12 cellular contexts compared by ENCODE assay signal in genomic region chr16:49596119-49596518, GRCh38.
A peak's percentile ranks its signal among the peaks of the same experiment; 100 is the strongest.
DNase-seq lines count a peak whose midpoint lies in the region; ATAC-seq and TF ChIP-seq lines count a peak whose summit lies in the region.
"Had no signal": no experiment of that assay in that cellular context is flagged by ENCODE, and none has a peak within 500 bp of the region (broad histone marks: within the 10 kb centered on the region; RNA-seq: fewer than 3 reads in every experiment).

No MANE protein-coding gene starts in this region.

- H3K4me1 ChIP-seq in SJCRH30 (peaks cover 41% of the 10 kb centered on the region), osteoblast (ENCODE audit: insufficient read depth, low read length) (peaks cover 15% of the 10 kb centered on the region)

- peaks cover 9% of the 10 kb centered on the region for H3K27me3 ChIP-seq in CD4-positive, alpha-beta T cell (ENCODE audit: control insufficient read depth, insufficient read depth, low read length)
- H3K27me3 ChIP-seq in SJCRH30 (no peaks in the 10 kb centered on the region), osteoblast (ENCODE audit: insufficient read depth, low read length) (no peaks in the 10 kb centered on the region)

- intact Hi-C loops in CD4-positive, alpha-beta T cell (cut with DNase I, micrococcal nuclease): no loop called here

- H2AFZ ChIP-seq in osteoblast (ENCODE audit: low read length): peak overlapping the region; percentile 88

- no peaks in the 10 kb centered on the region for H3K36me3 ChIP-seq in SJCRH30
- no peaks in the 10 kb centered on the region for H3K36me3 ChIP-seq in osteoblast (ENCODE audit: insufficient read depth, low read length)

- H3K79me2 ChIP-seq in osteoblast (ENCODE audit: insufficient read depth, low read length): no peaks in the 10 kb centered on the region

- H3K4me1 Mint-ChIP-seq in CD4-positive, alpha-beta T cell (ENCODE audit: low read depth): peaks cover 21% of the 10 kb centered on the region
- H3K4me1 Mint-ChIP-seq: natural killer cell had no signal

- CTCF ChIA-PET in CD4-positive, alpha-beta T cell (lab: Charles Lee): interaction anchor here (0.5 kb wide), 1 partner anchor 580 kb away, joined by 6 read pairs; no protein-coding TSS in a partner anchor

- no peaks in the 10 kb centered on the region for H3K9me3 Mint-ChIP-seq in CD4-positive, alpha-beta T cell
- H3K9me3 Mint-ChIP-seq: natural killer cell had no signal

- ATAC-seq in CD4-positive, alpha-beta T cell (ENCODE audit: poor library complexity): peak; percentile 57
- no peak for ATAC-seq in HG02981 (IDR thresholded peaks at IDR 0.05; ENCODE audit: unreplicated experiment)
- no peak for ATAC-seq in omental fat pad (ENCODE audit: low FRiP score)
- ATAC-seq: natural killer cell had no signal

- peak overlapping the region; percentile 43 for H3K27ac Mint-ChIP-seq in CD4-positive, alpha-beta T cell
- H3K27ac Mint-ChIP-seq: natural killer cell had no signal

- POLR2A ChIA-PET in CD4-positive, alpha-beta T cell (lab: Charles Lee): no interaction called here

- peak overlapping the region; percentile 57 for H3K4me3 Mint-ChIP-seq in CD4-positive, alpha-beta T cell
- H3K4me3 Mint-ChIP-seq: natural killer cell had no signal

- no peak for DNase-seq in CD4-positive, alpha-beta T cell
- peak; percentile 43 to 66 for DNase-seq in SJCRH30
- DNase-seq in fibroblast of peridontal ligament (ENCODE audit: extremely low read depth): peak; percentile 54
- DNase-seq in osteoblast (ENCODE audit: insufficient read length, low spot score, missing footprints): peak; percentile 92
- no peak for DNase-seq in DMS114 treated with DMSO at 0.1 percent for 48 hours (lab: John Stamatoyannopoulos, UW; ENCODE audit: unreplicated experiment)
- DNase-seq in pons (ENCODE audit: low spot score): no peak
- DNase-seq in omental fat pad (ENCODE audit: low spot score): no peak
- DNase-seq: activated T-cell treated with anti-CD3 and anti-CD28 coated beads, Interleukin-2, amount 50 U/mL, for 1 hour; cerebellar nuclear complex; natural killer cell; stimulated activated CD4-positive, alpha-beta T cell treated with anti-CD3 and anti-CD28 coated beads, Interleukin-4, amount 100 ng/mL, for 24 hours had no signal

- peak overlapping the region; percentile 80 for H3K4me2 ChIP-seq in osteoblast (ENCODE audit: insufficient read depth, low read length)

- H3K9me3 ChIP-seq in CD4-positive, alpha-beta T cell (ENCODE audit: control insufficient read depth, low read length): no peaks in the 10 kb centered on the region
- H3K9me3 ChIP-seq in SJCRH30 (replicated peaks): no peaks in the 10 kb centered on the region
- no peaks in the 10 kb centered on the region for H3K9me3 ChIP-seq in osteoblast (ENCODE audit: low read depth, low read length)

- H3K27me3 Mint-ChIP-seq in CD4-positive, alpha-beta T cell: peaks cover 5% of the 10 kb centered on the region

- no peaks in the 10 kb centered on the region for H4K20me1 ChIP-seq in osteoblast (ENCODE audit: insufficient read depth, low read length)

- H3K4me3 ChIP-seq in SJCRH30 (peak overlapping the region; percentile 35), osteoblast (ENCODE audit: insufficient read depth, low read length) (peak overlapping the region; percentile 58)

- no peak for TF ChIP-seq CTCF in CD4-positive, alpha-beta T cell (IDR thresholded peaks at IDR 0.05)
- TF ChIP-seq CTCF in osteoblast (IDR thresholded peaks at IDR 0.05; ENCODE audit: extremely low read depth, low read depth, low read length) (no peak), omental fat pad (IDR thresholded peaks at IDR 0.05) (no peak)

- H3K27ac ChIP-seq in CD4-positive, alpha-beta T cell (ENCODE audit: low read depth, low read length): no peak overlapping the region
- H3K27ac ChIP-seq in SJCRH30 (peak overlapping the region; percentile 82), osteoblast (ENCODE audit: low read depth, low read length) (peak overlapping the region; percentile 48)

- H3K36me3 Mint-ChIP-seq in CD4-positive, alpha-beta T cell (ENCODE audit: low read depth): no peaks in the 10 kb centered on the region
- H3K36me3 Mint-ChIP-seq: natural killer cell had no signal

Comparison
In these comparisons a context has a peak if more than half of its experiments do, and no peak if none do; other contexts are left out.
1. DNase-seq: peak in SJCRH30 (2 of 2), fibroblast of peridontal ligament (single experiment) and osteoblast (single experiment); none in CD4-positive, alpha-beta T cell (0 of 10), DMS114 treated with DMSO at 0.1 percent for 48 hours (single experiment), pons (single experiment) and omental fat pad (single experiment).